8 cellular contexts compared by ENCODE assay signal in genomic region chr6:142945071-142945445, GRCh38. TPM values are rescaled to one million over a fixed set of nuclear protein-coding genes. Genes with fewer than 3 reads are reported as not detected.
DNase-seq lines count a peak whose midpoint lies in the region; ATAC-seq and TF ChIP-seq lines count a peak whose summit lies in the region.

Gene HIVEP2 (minus strand): TSS chr6:142945176. CDS start chr6:142774738, 170,438 bp downstream.

- peak within 1 kb of the TSS; percentile 98 to 100 for H3K27ac Mint-ChIP-seq in T-cell

- intact Hi-C loops in cardiac septum (cut with DNase I) (loop anchor here (2.0 to 10.0 kb wide), 6 partner anchors 18 to 280 kb away; no protein-coding TSS in a partner anchor), posterior cingulate gyrus (cut with DNase I) (loop anchor here (1.0 kb wide), 1 partner anchor 18 kb away; no protein-coding TSS in a partner anchor), upper lobe of right lung (cut with DNase I) (no loop called here)

- CTCF ChIA-PET in T-cell (lab: Charles Lee), result no interaction called here

- H3K27ac ChIP-seq in HUES6 (ENCODE audit: low read depth, low read length) (peak within 1 kb of the TSS; percentile 79), upper lobe of right lung (peak within 1 kb of the TSS; percentile 97)

- no peaks in the 10 kb centered on the region for H3K9me3 ChIP-seq in HUES6 (ENCODE audit: control insufficient read depth, insufficient read depth, low read depth, low read length)
- H3K9me3 ChIP-seq in upper lobe of right lung, result no peaks in the 10 kb centered on the region

- no peaks in the 10 kb centered on the region for H3K36me3 Mint-ChIP-seq in T-cell

- H3K4me3 ChIP-seq in HUES6 (ENCODE audit: low read depth, low read length) (peak within 1 kb of the TSS; percentile 92), upper lobe of right lung (peak within 1 kb of the TSS; percentile 72)

- no peaks in the 10 kb centered on the region for H3K9me3 Mint-ChIP-seq in T-cell

- H3K4me1 Mint-ChIP-seq in T-cell, result peaks cover 45 to 48% (median 48%) of the 10 kb centered on the region in 3 donors

- POLR2A ChIA-PET in T-cell (lab: Charles Lee), result interaction anchor here (0.7 to 1.1 kb wide), 6 partner anchors 10 to 62 kb away, joined by 3 to 6 read pairs (median 4); no protein-coding TSS in a partner anchor

- H3K4me1 ChIP-seq in HUES6 (ENCODE audit: control insufficient read depth, insufficient read depth, low read length) (peaks cover 10% of the 10 kb centered on the region; the same call in 1 of the 2 replicates), upper lobe of right lung (peaks cover 18% of the 10 kb centered on the region)

- no peak for TF ChIP-seq CTCF in upper lobe of right lung (IDR thresholded peaks at IDR 0.05)

- H3K4me3 Mint-ChIP-seq in T-cell, result peak within 1 kb of the TSS; percentile 93 to 99 (median 98)

- H3K27me3 ChIP-seq in HUES6 (ENCODE audit: control insufficient read depth, insufficient read depth, low read length) (peaks cover 8% of the 10 kb centered on the region; the same call in 1 of the 2 replicates), upper lobe of right lung (no peaks in the 10 kb centered on the region)

- DNase-seq in C1 segment of cervical spinal cord (lab: John Stamatoyannopoulos, UW) (peak in 12 of 14 donors; percentile 50 to 87 (median 74)), T-cell (peak; percentile 49 to 92 (median 87)), cardiac septum (ENCODE audit: low spot score) (peak; percentile 94), posterior cingulate gyrus (peak; percentile 69 to 96 (median 76)), upper lobe of right lung (peak; percentile 95)
- DNase-seq in activated naive CD8-positive, alpha-beta T cell treated with anti-CD3 and anti-CD28 coated beads, Interleukin-2, amount 50 U/mL, for 16 hours (ENCODE audit: low read depth, low spot score), result peak; percentile 89

- no peaks in the 10 kb centered on the region for H3K27me3 Mint-ChIP-seq in T-cell

- peak within 1 kb of the TSS; percentile 96 for H3K9ac ChIP-seq in HUES6 (ENCODE audit: low read length)

- H3K36me3 ChIP-seq in HUES6 (ENCODE audit: control insufficient read depth, insufficient read depth, low read length) (no peaks in the 10 kb centered on the region), upper lobe of right lung (no peaks in the 10 kb centered on the region)

- ATAC-seq in GM19463 (IDR thresholded peaks at IDR 0.05; ENCODE audit: unreplicated experiment), result peak; percentile 13
- peak; percentile 30 to 50 (median 40) for ATAC-seq in T-cell (replicated peaks in 1 of 4)
- peak; percentile 71 for ATAC-seq in upper lobe of right lung

RNA-seq across cellular contexts. Expression of gene HIVEP2, which starts in this region (rescaled TPM):
- 10 to 100 TPM; 71.4 to 81.4 (median 75.2) TPM for total RNA-seq in T-cell
- total RNA-seq in cardiac septum, result 25.7 TPM
- 18.6 TPM for total RNA-seq in upper lobe of right lung

Comparison
In these comparisons a context has a peak if more than half of its experiments do, and no peak if none do; other contexts are left out.
1. Peak in every context shown above with its lines: DNase-seq, ATAC-seq, H3K4me3 ChIP-seq and H3K27ac ChIP-seq.
2. ATAC-seq: peak in every context shown above with its lines; median percentile 71 in upper lobe of right lung; 40 in T-cell; 13 in GM19463.